In genomic region chr18:23618862-23619387, GRCh38 we compare ENCODE assay signal across 8 cellular contexts. TPM values are rescaled to one million over a fixed set of nuclear protein-coding genes. Genes with fewer than 3 reads are reported as not detected.
DNase-seq lines count a peak whose midpoint lies in the region; TF ChIP-seq lines count a peak whose summit lies in the region.

No MANE protein-coding gene starts in this region.

- no peak overlapping the region for H4K91ac ChIP-seq in trophoblast cell (ENCODE audit: low read depth, low read length)

- H3K4me1 ChIP-seq in cardiac muscle cell (ENCODE audit: low read depth), result no peaks in the 10 kb centered on the region
- H3K4me1 ChIP-seq in trophoblast cell (ENCODE audit: control insufficient read depth in 1 of 2, insufficient read depth in 2 of 2, low read length in 2 of 2), result peaks cover 0 to 6% of the 10 kb centered on the region in 2 experiments
- H3K4me1 ChIP-seq in thyroid gland, result peaks cover 0 to 10% of the 10 kb centered on the region in 2 donors

- H2AFZ ChIP-seq in trophoblast cell (ENCODE audit: insufficient read depth, low read length, poor library complexity), result no peak overlapping the region

- H3K4me3 ChIP-seq in AG10803 (ENCODE audit: low read length) (peak overlapping the region; percentile 56), cardiac muscle cell (peak overlapping the region; percentile 14), trophoblast cell (ENCODE audit: low read depth, low read length) (peak overlapping the region; percentile 61), lower leg skin (ENCODE audit: low read depth, poor library complexity, severe bottlenecking) (no peak overlapping the region), thyroid gland (replicated peaks in 1 of 3) (peak overlapping the region in 1 of 3 donors; percentile 19)

- no peak overlapping the region for H2BK12ac ChIP-seq in trophoblast cell (ENCODE audit: low read length)

- no peak overlapping the region for H3K14ac ChIP-seq in trophoblast cell (ENCODE audit: low read length)

- no peak overlapping the region for H2BK120ac ChIP-seq in trophoblast cell (ENCODE audit: insufficient read depth, low read length, poor library complexity)

- no peak overlapping the region for H4K12ac ChIP-seq in trophoblast cell (ENCODE audit: low read depth, low read length)

- H3K9me3 ChIP-seq in cardiac muscle cell (ENCODE audit: low read depth) (no peaks in the 10 kb centered on the region), trophoblast cell (ENCODE audit: insufficient read depth, low read depth, low read length) (no peaks in the 10 kb centered on the region), thyroid gland (no peaks in the 10 kb centered on the region)

- H3K36me3 ChIP-seq in cardiac muscle cell, result no peaks in the 10 kb centered on the region
- no peaks in the 10 kb centered on the region for H3K36me3 ChIP-seq in trophoblast cell (ENCODE audit: control insufficient read depth in 1 of 2, insufficient read depth in 2 of 2, low read length in 2 of 2)
- no peaks in the 10 kb centered on the region for H3K36me3 ChIP-seq in thyroid gland

- no peak overlapping the region for H2AK5ac ChIP-seq in trophoblast cell (ENCODE audit: low read length)

- no peak overlapping the region for H3K4ac ChIP-seq in trophoblast cell (ENCODE audit: low read depth, low read length)

- no CpG with 5 or more reads among the region's 18 CpGs for WGBS in trophoblast cell (ENCODE audit: extremely low coverage, insufficient coverage, insufficient read length)
- WGBS in lower leg skin, 2 donors, result 39 to 41% methylated on average over 18 of the region's 18 CpGs
- WGBS in thyroid gland, 2 donors, result 44 to 45% methylated on average over 14 to 18 of the region's 18 CpGs

- TF ChIP-seq POLR2A in lower leg skin (IDR thresholded peaks at IDR 0.05), result no peak
- TF ChIP-seq POLR2A in thyroid gland (IDR thresholded peaks at IDR 0.05), result no peak

- no peak for TF ChIP-seq CTCF in AG10803 (conservative IDR thresholded peaks at IDR 0.05; ENCODE audit: low read length)
- no peak for TF ChIP-seq CTCF in GM20000 (IDR thresholded peaks at IDR 0.05; ENCODE audit: extremely low read depth, missing control alignments)
- peak; percentile 16 for TF ChIP-seq CTCF in cardiac muscle cell (IDR thresholded peaks at IDR 0.05; ENCODE audit: low read depth, low read length)
- no peak for TF ChIP-seq CTCF in lower leg skin (IDR thresholded peaks at IDR 0.05)
- TF ChIP-seq CTCF in thyroid gland (IDR thresholded peaks at IDR 0.05), result no peak

- no peak overlapping the region for H3K9ac ChIP-seq in trophoblast cell (ENCODE audit: low read length)

- no peak overlapping the region for H3K23ac ChIP-seq in trophoblast cell (ENCODE audit: low read length)

- DNase-seq in AG10803 (ENCODE audit: low read depth), result no peak
- peak; percentile 56 for DNase-seq in GM20000 (ENCODE audit: low spot score)
- peak; percentile 86 for DNase-seq in SKM-1 treated with dmso at 0.1 percent for 144 hours (lab: John Stamatoyannopoulos, UW; ENCODE audit: unreplicated experiment)
- peak; percentile 21 to 41 for DNase-seq in cardiac muscle cell (ENCODE audit: low read depth in 1 of 2, low spot score in 1 of 2)
- no peak for DNase-seq in trophoblast cell
- no peak for DNase-seq in lower leg skin (ENCODE audit: low spot score in 2 of 2)
- DNase-seq in thyroid gland, result no peak
- no peak for DNase-seq in DMS 273 treated with DMSO at 0.1 percent for 48 hours (lab: John Stamatoyannopoulos, UW)

- H3K27me3 ChIP-seq in cardiac muscle cell (peaks cover 29% of the 10 kb centered on the region), trophoblast cell (ENCODE audit: insufficient read depth, low read length) (peaks cover 13% of the 10 kb centered on the region), thyroid gland (no peaks in the 10 kb centered on the region)

- peak overlapping the region; percentile 72 for H3K4me2 ChIP-seq in trophoblast cell (ENCODE audit: low read length)

- H3K27ac ChIP-seq in cardiac muscle cell (no peak overlapping the region), trophoblast cell (ENCODE audit: low read depth, low read length) (no peak overlapping the region), thyroid gland (no peak overlapping the region)

- no peaks in the 10 kb centered on the region for H3K79me1 ChIP-seq in trophoblast cell (ENCODE audit: low read length)

- H4K8ac ChIP-seq in trophoblast cell (ENCODE audit: low read depth, low read length), result no peak overlapping the region

- H3K18ac ChIP-seq in trophoblast cell (ENCODE audit: low read length), result no peak overlapping the region

- intact Hi-C loops in lower leg skin (cut with DNase I; ENCODE audit: low total_unique reads) (no loop called here), thyroid gland (cut with DNase I) (no loop called here)

- H3K79me2 ChIP-seq in trophoblast cell (ENCODE audit: control insufficient read depth, insufficient read depth, low read length, poor library complexity), result no peaks in the 10 kb centered on the region

- H2BK5ac ChIP-seq in trophoblast cell (ENCODE audit: low read depth, low read length, poor library complexity), result no peak overlapping the region

RNA-seq across cellular contexts. Expression of gene NPC1, which starts 32.6 kb away (rescaled TPM):
- 22.4 and 25.9 TPM in 2 replicates for total RNA-seq in cardiac muscle cell
- polyA plus RNA-seq in cardiac muscle cell, result 14.1 and 19.4 TPM in 2 replicates
- polyA plus RNA-seq in trophoblast cell (2013), result 36.0 and 39.0 TPM in 2 replicates
- total RNA-seq in lower leg skin, result 100 to 1,000 TPM in 2 of 4 donors, 10 to 100 TPM in 2; 75.1 to 114 (median 100) TPM
- total RNA-seq in thyroid gland, result 10 to 100 TPM; 32.8 to 68.6 (median 42.0) TPM

RNA-seq across cellular contexts. Expression of gene ANKRD29, which starts 43.8 kb away (rescaled TPM):
- total RNA-seq in cardiac muscle cell (0.14 and 0.77 TPM in 2 replicates), lower leg skin (1 to 10 TPM in 3 of 4 donors, under 1 TPM in 1; 0.99 to 4.4 (median 1.8) TPM), thyroid gland (1 to 10 TPM; 3.4 to 6.1 (median 4.5) TPM)
- polyA plus RNA-seq in cardiac muscle cell, result 0.44 and 0.92 TPM in 2 replicates
- not detected in 2 replicates for polyA plus RNA-seq in trophoblast cell (2013)

Comparison
In these comparisons a context has a peak if more than half of its experiments do, and no peak if none do; other contexts are left out.
1. DNase-seq: peak in GM20000 (single experiment), SKM-1 treated with dmso at 0.1 percent for 144 hours (single experiment) and cardiac muscle cell (2 of 2); none in AG10803 (single experiment), trophoblast cell (0 of 2), lower leg skin (0 of 2), thyroid gland (0 of 2) and DMS 273 treated with DMSO at 0.1 percent for 48 hours (single experiment).